8 cellular contexts compared by ENCODE assay signal in the genomic region with DNA sequence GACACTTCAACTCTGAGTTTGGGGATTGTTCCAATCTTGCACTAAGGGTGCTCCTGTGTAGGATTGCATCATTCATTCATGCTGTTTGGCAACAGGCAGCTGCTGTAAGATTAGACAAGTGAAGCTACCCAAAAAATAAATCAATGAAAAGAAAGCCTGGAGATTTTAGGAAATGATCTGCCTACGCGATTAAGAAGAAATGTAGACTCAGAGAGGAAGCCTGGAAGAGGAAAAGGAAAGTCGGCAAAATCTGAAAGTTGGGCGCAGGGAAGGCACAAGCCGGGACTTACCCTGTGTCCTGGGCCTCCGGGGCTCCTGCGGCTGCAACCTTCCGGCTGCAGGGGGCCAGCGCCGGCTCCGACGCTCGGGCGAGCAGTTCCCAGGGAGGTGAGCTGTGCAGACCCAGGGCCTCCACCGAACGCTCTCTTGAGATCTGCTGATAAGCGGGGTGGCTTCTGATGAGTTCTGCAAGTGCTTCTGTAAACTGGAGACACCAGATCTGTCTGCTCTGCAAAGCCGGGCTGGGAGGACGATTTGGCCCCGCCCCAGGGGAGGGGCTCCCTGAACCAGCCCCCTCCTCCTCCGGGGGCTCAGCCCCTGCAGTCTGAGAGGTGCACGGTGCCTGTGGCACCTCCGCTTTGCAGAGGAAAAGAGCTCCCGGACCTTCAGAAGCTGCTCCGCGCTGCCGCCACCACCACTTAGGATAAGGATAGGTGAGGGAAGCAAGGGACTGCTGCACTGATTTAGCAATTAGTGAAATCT. TPM values are rescaled to one million over a fixed set of nuclear protein-coding genes. Genes with fewer than 3 reads are reported as not detected.
A peak's percentile ranks its signal among the peaks of the same experiment; 100 is the strongest.
DNase-seq lines count a peak whose midpoint lies in the region; ATAC-seq lines count a peak whose summit lies in the region.

No MANE protein-coding gene starts in this region.

- H2BK120ac ChIP-seq in mesenchymal stem cell (ENCODE audit: low read depth, low read length), result no peak overlapping the region

- peak overlapping the region; percentile 95 for H3K4me2 ChIP-seq in mesenchymal stem cell (ENCODE audit: low read length, poor library complexity, severe bottlenecking)

- no peak overlapping the region for H2BK15ac ChIP-seq in mesenchymal stem cell (ENCODE audit: low read depth, poor library complexity, severe bottlenecking)

- no peak overlapping the region for H3K23ac ChIP-seq in mesenchymal stem cell (ENCODE audit: low read length in 2 of 2)

- H4K8ac ChIP-seq in mesenchymal stem cell (ENCODE audit: low read length), result peak overlapping the region; percentile 45

- peak overlapping the region in 1 of 2 experiments; percentile 47 for H2BK12ac ChIP-seq in mesenchymal stem cell (ENCODE audit: low read length in 2 of 2)

- H3K36me3 ChIP-seq in mesenchymal stem cell (ENCODE audit: control insufficient read depth in 1 of 2, insufficient read depth in 2 of 2, low read depth in 1 of 2, low read length in 2 of 2), result peaks cover 7 to 29% of the 10 kb centered on the region in 2 experiments

- H3K14ac ChIP-seq in mesenchymal stem cell (ENCODE audit: low read length in 2 of 2), result no peak overlapping the region

- no peak overlapping the region for H2AK5ac ChIP-seq in mesenchymal stem cell (ENCODE audit: low read length, severe bottlenecking)

- peak overlapping the region; percentile 73 for H2AFZ ChIP-seq in mesenchymal stem cell (ENCODE audit: low read depth, low read length)

- no peaks in the 10 kb centered on the region for H3K9me3 ChIP-seq in mesenchymal stem cell (ENCODE audit: control insufficient read depth, low read length)

- peak overlapping the region in 1 of 2 experiments; percentile 91 for H3K18ac ChIP-seq in mesenchymal stem cell (ENCODE audit: low read depth in 1 of 2, low read length in 2 of 2)

- no peak overlapping the region for H3K4ac ChIP-seq in mesenchymal stem cell (ENCODE audit: low read depth in 1 of 2, low read length in 2 of 2)

- H3K27me3 ChIP-seq in mesenchymal stem cell (ENCODE audit: control insufficient read depth in 1 of 2, insufficient read depth in 1 of 2, low read length in 2 of 2), result no peaks in the 10 kb centered on the region

- peaks cover 4% of the 10 kb centered on the region for H3K79me1 ChIP-seq in mesenchymal stem cell (replicated peaks; ENCODE audit: low read length, poor library complexity, severe bottlenecking)

- peak overlapping the region; percentile 73 for H3K27ac ChIP-seq in mesenchymal stem cell (ENCODE audit: low read length, poor library complexity, severe bottlenecking)

- peaks cover 3% of the 10 kb centered on the region for H3K4me1 ChIP-seq in mesenchymal stem cell (ENCODE audit: control insufficient read depth, insufficient read depth, low read depth, low read length)

- peak; percentile 66 for DNase-seq in CD1c-positive myeloid dendritic cell (ENCODE audit: extremely low spot score)
- DNase-seq in NCI-H748 treated with DMSO at 0.1 percent for 48 hours (lab: John Stamatoyannopoulos, UW), result peak; percentile 83
- DNase-seq in activated CD4-positive, alpha-beta T cell treated with anti-CD3 and anti-CD28 coated beads, Interleukin-2, amount 50 U/mL, for 48 hours, result peak; percentile 69 to 77
- peak; percentile 65 for DNase-seq in effector CD8-positive, alpha-beta T cell (lab: John Stamatoyannopoulos, UW)
- peak; percentile 83 for DNase-seq in mesenchymal stem cell
- DNase-seq in stimulated activated CD8-positive, alpha-beta memory T cell treated with anti-CD3 and anti-CD28 coated beads, Interleukin-15, amount 100 ng/mL, for 24 hours (ENCODE audit: low read depth), result peak; percentile 36

- ATAC-seq in GM19324 (IDR thresholded peaks at IDR 0.05; ENCODE audit: low FRiP score, unreplicated experiment) (peak; percentile 99), HG03442 (IDR thresholded peaks at IDR 0.05; ENCODE audit: unreplicated experiment) (peak; percentile 94)

- H3K9ac ChIP-seq in mesenchymal stem cell (ENCODE audit: low read length), result peak overlapping the region; percentile 84

- WGBS in mesenchymal stem cell, result 2% methylated on average over 27 of the region's 27 CpGs

- H3K4me3 ChIP-seq in mesenchymal stem cell (ENCODE audit: insufficient read depth in 1 of 2, low read depth in 1 of 2, low read length in 2 of 2), result peak overlapping the region; percentile 66 to 89

- H2BK5ac ChIP-seq in mesenchymal stem cell (ENCODE audit: low read depth, low read length, poor library complexity, severe bottlenecking), result no peak overlapping the region

- no peak overlapping the region for H4K91ac ChIP-seq in mesenchymal stem cell (ENCODE audit: low read length)

RNA-seq across cellular contexts. Expression of gene PSPH, which starts 17.4 kb away (rescaled TPM):
- polyA plus RNA-seq in mesenchymal stem cell (2013, experiment 1 of 2), result 17.2 TPM
- 18.2 TPM for polyA plus RNA-seq in mesenchymal stem cell (2013, experiment 2 of 2)

RNA-seq across cellular contexts. Expression of gene CCT6A, which starts 17.7 kb away (rescaled TPM):
- 153 TPM for polyA plus RNA-seq in mesenchymal stem cell (2013, experiment 1 of 2)
- 160 TPM for polyA plus RNA-seq in mesenchymal stem cell (2013, experiment 2 of 2)

RNA-seq across cellular contexts. Expression of gene SUMF2, which starts 30.2 kb away (rescaled TPM):
- 131 TPM for polyA plus RNA-seq in mesenchymal stem cell (2013, experiment 1 of 2)
- polyA plus RNA-seq in mesenchymal stem cell (2013, experiment 2 of 2), result 133 TPM

RNA-seq across cellular contexts. Expression of gene PHKG1, which starts 58.9 kb away (rescaled TPM):
- 0.10 TPM for polyA plus RNA-seq in mesenchymal stem cell (2013, experiment 1 of 2)
- 0.05 TPM for polyA plus RNA-seq in mesenchymal stem cell (2013, experiment 2 of 2)

Comparison
In these comparisons a context has a peak if more than half of its experiments do, and no peak if none do; other contexts are left out.
1. Peak in every context shown above with its lines: DNase-seq, ATAC-seq, H3K4me3 ChIP-seq and H3K27ac ChIP-seq.